ENCODE assay signal across 2 cellular contexts in genomic region chr5:79975422-79975821, GRCh38.
TF ChIP-seq lines count a peak whose summit lies in the region.

No MANE protein-coding gene starts in this region.

TF ChIP-seq in IMR-90, 13 proteins besides CTCF, POLR2A, EP300 and RAD21:
- TF ChIP-seq CHD1 (IDR thresholded peaks at IDR 0.05; ENCODE audit: low read depth, low read length): no peak
- TF ChIP-seq CEBPB (IDR thresholded peaks at IDR 0.05; ENCODE audit: low read depth, low read length): no peak
- TF ChIP-seq RFX5 (IDR thresholded peaks at IDR 0.05; ENCODE audit: low read depth, low read length): no peak
- no peak for TF ChIP-seq BHLHE40 (IDR thresholded peaks at IDR 0.05; ENCODE audit: low read depth, low read length)
- TF ChIP-seq NFE2L2 (IDR thresholded peaks at IDR 0.05; ENCODE audit: low read depth, low read length): no peak
TF ChIP-seq in IMR-90: peak in this region for 0.

TF ChIP-seq in H1, 55 proteins besides CTCF, POLR2A, EP300 and RAD21:
- TF ChIP-seq SP4 (IDR thresholded peaks at IDR 0.05; ENCODE audit: low read length) (no peak), TAF7 (optimal IDR thresholded peaks at IDR 0.05; ENCODE audit: borderline replicate concordance, low read depth, low read length) (no peak), ATF2 (IDR thresholded peaks at IDR 0.05; ENCODE audit: low read length) (no peak)
TF ChIP-seq in H1: peak in this region for 0.
